Comparison of ENCODE assay signal across 21 cellular contexts in the genomic region with DNA sequence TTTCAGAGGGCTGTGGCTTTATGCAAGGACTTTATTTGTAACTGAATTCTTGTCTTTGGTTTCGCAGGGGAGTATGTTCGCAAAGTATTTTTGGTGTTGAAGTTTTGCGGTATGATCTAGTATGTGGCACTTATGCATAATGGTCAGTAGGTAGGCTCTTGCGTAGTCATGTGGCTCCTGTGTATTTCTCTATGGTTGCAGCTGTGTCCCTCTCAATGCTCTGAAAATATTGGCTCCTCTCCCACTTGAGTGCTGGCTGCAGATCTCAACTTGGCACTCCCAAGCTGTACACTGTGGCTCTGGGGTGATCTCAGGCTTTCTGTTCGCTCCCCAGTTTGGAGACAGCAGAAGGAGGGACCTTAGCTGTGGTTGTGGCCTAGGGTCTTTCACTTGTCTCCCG. TPM values are rescaled to one million over a fixed set of nuclear protein-coding genes. Genes with fewer than 3 reads are reported as not detected.
DNase-seq lines count a peak whose midpoint lies in the region; ATAC-seq and TF ChIP-seq lines count a peak whose summit lies in the region.
"Had no signal": no experiment of that assay in that cellular context is flagged by ENCODE, and none has a peak within 500 bp of the region (broad histone marks: within the 10 kb centered on the region; RNA-seq: fewer than 3 reads in every experiment).

No MANE protein-coding gene starts in this region.

- peaks cover 3% of the 10 kb centered on the region for H3K36me3 Mint-ChIP-seq in activated T-helper 2 cell treated with anti-CD3 and anti-CD28 coated beads, Interferon-gamma antibody, Interleukin-2, Interleukin-4, amounts not matched to agents 10 μg/mL and 5 μg/mL and 100 μg/mL, durations not matched to agents 14 hours and 24 hours and 36 hours (ENCODE audit: low read depth)

- no peak overlapping the region for H2BK120ac ChIP-seq in IMR-90 (ENCODE audit: low read depth, low read length)

- dilution Hi-C loops in IMR-90 (cut with HindIII; ENCODE audit: low sequenced_read_pairs, unreplicated experiment) = no loop called here

- H3K4me3 ChIP-seq in IMR-90 (ENCODE audit: insufficient read depth, low read depth, low read length) (no peak overlapping the region), heart right ventricle (no peak overlapping the region)
- H3K4me3 ChIP-seq: adrenal gland, gastrocnemius medialis, ovary had no signal

- H2AFZ ChIP-seq in IMR-90 (replicated peaks; ENCODE audit: low read length, poor library complexity) = no peak overlapping the region

- no peak overlapping the region for H2BK15ac ChIP-seq in IMR-90 (ENCODE audit: low read depth, low read length)

- no peaks in the 10 kb centered on the region for H3K27me3 Mint-ChIP-seq in activated T-helper 2 cell treated with anti-CD3 and anti-CD28 coated beads, Interferon-gamma antibody, Interleukin-2, Interleukin-4, amounts not matched to agents 10 μg/mL and 5 μg/mL and 100 μg/mL, durations not matched to agents 14 hours and 24 hours and 36 hours (ENCODE audit: low read depth)
- H3K27me3 Mint-ChIP-seq: CD8-positive, alpha-beta memory T cell; memory B cell; naive B cell had no signal

- H3K36me3 ChIP-seq in IMR-90 (ENCODE audit: control insufficient read depth, insufficient read depth, low read length) (0 out of 2 replicates have a peak, but pooled peaks cover 2% of the 10 kb centered on the region), heart right ventricle (no peaks in the 10 kb centered on the region)
- H3K36me3 ChIP-seq: adrenal gland, gastrocnemius medialis, ovary had no signal

- CTCF ChIA-PET in IMR-90 (lab: Yijun Ruan, JAX) = no interaction called here

- peaks cover 3% of the 10 kb centered on the region; the same call in 1 of the 2 replicates for H3K4me1 ChIP-seq in IMR-90 (ENCODE audit: control insufficient read depth, insufficient read depth, low read length)
- H3K4me1 ChIP-seq in heart right ventricle = peaks cover 0 to 5% (median 0%) of the 10 kb centered on the region in 9 donors
- H3K4me1 ChIP-seq: adrenal gland had no signal

- H3K4ac ChIP-seq in IMR-90 (ENCODE audit: low read depth, low read length) = no peak overlapping the region

- no peak overlapping the region for H4K5ac ChIP-seq in IMR-90 (ENCODE audit: low read depth, low read length)

- ATAC-seq in IMR-90 (ENCODE audit: low read depth) = no peak
- ATAC-seq in heart right ventricle = peak in 7 of 8 donors; percentile 38 to 92 (median 75)

- no peak overlapping the region for H3K23ac ChIP-seq in IMR-90 (ENCODE audit: low read depth, low read length)

- DNase-seq in IMR-90 (no peak), heart right ventricle (peak in 1 of 2 donors; percentile 7), pons (ENCODE audit: low spot score) (peak; percentile 46), dermis blood vessel endothelial cell (no peak), KG1 (lab: John Stamatoyannopoulos, UW) (no peak), NCI-H2081 treated with DMSO at 0.1 percent for 48 hours (lab: John Stamatoyannopoulos, UW) (no peak)
- no peak for DNase-seq in activated T-helper 2 cell treated with anti-CD3 and anti-CD28 coated beads, Interferon-gamma antibody, Interleukin-2, Interleukin-4, amounts not matched to agents 10 μg/mL and 5 μg/mL and 100 μg/mL, durations not matched to agents 14 hours and 24 hours and 36 hours (ENCODE audit: low spot score)
- DNase-seq: activated CD8-positive, alpha-beta memory T cell treated with anti-CD3 and anti-CD28 coated beads, Interleukin-2, amount 50 U/mL, for 48 hours; activated gamma-delta T cell; adrenal gland; CD8-positive, alpha-beta memory T cell; DMS153; erythroblast; gastrocnemius medialis; naive B cell; NCI-H146; NCI-H2171; NCI-H524; ovary had no signal

- in situ Hi-C loops in IMR-90 (cut with MboI; ENCODE audit: low sequenced_read_pairs) = no loop called here

- no peak overlapping the region for H2BK20ac ChIP-seq in IMR-90 (ENCODE audit: low read depth, low read length)

- no peak overlapping the region for H4K91ac ChIP-seq in IMR-90 (ENCODE audit: insufficient read depth, low read depth, low read length)

- no peaks in the 10 kb centered on the region for H4K20me1 ChIP-seq in IMR-90 (ENCODE audit: insufficient read depth, low read length)

- H3K18ac ChIP-seq in IMR-90 (ENCODE audit: low read depth, low read length) = no peak overlapping the region

- H3K4me2 ChIP-seq in IMR-90 (ENCODE audit: low read depth, low read length) = no peak overlapping the region

- H3K9me1 ChIP-seq in IMR-90 (ENCODE audit: insufficient read depth, low read length) = 0 out of 2 replicates have a peak, but pooled peaks cover 2% of the 10 kb centered on the region

- H3K27ac Mint-ChIP-seq in activated T-helper 2 cell treated with anti-CD3 and anti-CD28 coated beads, Interferon-gamma antibody, Interleukin-2, Interleukin-4, amounts not matched to agents 10 μg/mL and 5 μg/mL and 100 μg/mL, durations not matched to agents 14 hours and 24 hours and 36 hours = peak overlapping the region; percentile 19
- H3K27ac Mint-ChIP-seq: CD8-positive, alpha-beta memory T cell; memory B cell had no signal

- intact Hi-C loops in IMR-90 (cut with micrococcal nuclease) = no loop called here
- intact Hi-C loops in activated T-helper 2 cell treated with anti-CD3 and anti-CD28 coated beads, Interferon-gamma antibody, Interleukin-2, Interleukin-4, amounts not matched to agents 10 μg/mL and 5 μg/mL and 100 μg/mL, durations not matched to agents 14 hours and 24 hours and 36 hours (cut with micrococcal nuclease) = no loop called here
- intact Hi-C loops in heart right ventricle (cut with DNase I) = no loop called here

- WGBS in IMR-90 (ENCODE audit: extremely low coverage in 2 of 2, insufficient read length in 1 of 2), 2 experiments = 79% methylated on average over 3 of the region's 6 CpGs; no CpG with 5 or more reads in 1 of the 2 experiments
- 46 to 62% methylated on average over 6 of the region's 6 CpGs for WGBS in heart right ventricle, 2 donors

- no TSS peak for BruUV-seq in IMR-90 (replicated peaks; lab: Mats Ljungman, UMichigan)

- peak overlapping the region; percentile 7 for H2AK9ac ChIP-seq in IMR-90 (replicated peaks; ENCODE audit: low read depth, low read length, poor library complexity)

- H3K27ac ChIP-seq in IMR-90 (ENCODE audit: insufficient read depth, low read length) (no peak overlapping the region), heart right ventricle (no peak overlapping the region)
- H3K27ac ChIP-seq: adrenal gland, gastrocnemius medialis, ovary, RWPE1 had no signal

- TF ChIP-seq POLR2A in IMR-90 (IDR thresholded peaks at IDR 0.05; ENCODE audit: low read depth, low read length) = no peak

- H3K27me3 ChIP-seq in IMR-90 (ENCODE audit: control insufficient read depth, insufficient read depth, low read length) (no peaks in the 10 kb centered on the region; the same call in 1 of the 2 replicates), heart right ventricle (no peaks in the 10 kb centered on the region)
- H3K27me3 ChIP-seq: adrenal gland, gastrocnemius medialis, ovary had no signal

- no peak for TF ChIP-seq RAD21 in IMR-90 (IDR thresholded peaks at IDR 0.05; ENCODE audit: low read length)

- TF ChIP-seq CTCF in IMR-90 (conservative IDR thresholded peaks at IDR 0.05; ENCODE audit: low read depth, low read length) (no peak), heart right ventricle (IDR thresholded peaks at IDR 0.05) (no peak)

- H3K4me1 Mint-ChIP-seq in activated T-helper 2 cell treated with anti-CD3 and anti-CD28 coated beads, Interferon-gamma antibody, Interleukin-2, Interleukin-4, amounts not matched to agents 10 μg/mL and 5 μg/mL and 100 μg/mL, durations not matched to agents 14 hours and 24 hours and 36 hours (ENCODE audit: low read depth) = peaks cover 9% of the 10 kb centered on the region

- POLR2A ChIA-PET in IMR-90 (lab: Charles Lee; ENCODE audit: unreplicated experiment) = no interaction called here

- H3K9me3 ChIP-seq in IMR-90 (ENCODE audit: control insufficient read depth, insufficient read depth, low read length) = peaks cover 4% of the 10 kb centered on the region; the same call in 1 of the 2 replicates
- H3K9me3 ChIP-seq in heart right ventricle = peaks cover 0 to 36% (median 14%) of the 10 kb centered on the region in 11 donors
- H3K9me3 ChIP-seq: ovary had no signal

- peaks cover 25% of the 10 kb centered on the region for H3K9me3 Mint-ChIP-seq in activated T-helper 2 cell treated with anti-CD3 and anti-CD28 coated beads, Interferon-gamma antibody, Interleukin-2, Interleukin-4, amounts not matched to agents 10 μg/mL and 5 μg/mL and 100 μg/mL, durations not matched to agents 14 hours and 24 hours and 36 hours

- H3K56ac ChIP-seq in IMR-90 (ENCODE audit: extremely low read depth, insufficient read depth, low read length) = no peak overlapping the region

- no peak overlapping the region for H4K8ac ChIP-seq in IMR-90 (ENCODE audit: low read depth in 2 of 2, low read length in 2 of 2)

- H3K14ac ChIP-seq in IMR-90 (replicated peaks; ENCODE audit: low read depth, low read length) = no peak overlapping the region

- H2AK5ac ChIP-seq in IMR-90 (ENCODE audit: low read depth, low read length) = no peak overlapping the region

- no peak overlapping the region for H3K4me3 Mint-ChIP-seq in activated T-helper 2 cell treated with anti-CD3 and anti-CD28 coated beads, Interferon-gamma antibody, Interleukin-2, Interleukin-4, amounts not matched to agents 10 μg/mL and 5 μg/mL and 100 μg/mL, durations not matched to agents 14 hours and 24 hours and 36 hours (ENCODE audit: low read depth)
- H3K4me3 Mint-ChIP-seq: CD8-positive, alpha-beta memory T cell; memory B cell; naive B cell had no signal

- no peak overlapping the region for H2BK5ac ChIP-seq in IMR-90 (ENCODE audit: low read depth, low read length, poor library complexity, severe bottlenecking)

- H3K9ac ChIP-seq in IMR-90 (ENCODE audit: low read depth, low read length) = no peak overlapping the region

- H3K79me1 ChIP-seq in IMR-90 (ENCODE audit: low read depth in 1 of 2, low read length in 2 of 2) = peaks cover 0 to 4% of the 10 kb centered on the region in 2 experiments; a peak in 1 of 4 replicates

RNA-seq across cellular contexts. Expression of a gene that starts 24.8 kb away (rescaled TPM):
- 20.8 and 24.9 TPM in 2 replicates for total RNA-seq in IMR-90 (2012; rRNA removed)
- polyA plus RNA-seq in IMR-90 (2012; rRNA removed) = 9.6 and 12.2 TPM in 2 replicates
- polyA plus RNA-seq in IMR-90 (2012; cell fraction: cytosol; rRNA removed) = 4.1 and 7.0 TPM in 2 replicates
- polyA plus RNA-seq in IMR-90 (2012; cell fraction: nucleus; rRNA removed; ENCODE audit: low replicate concordance) = 4.9 and 15.3 TPM in 2 replicates
- 7.1 and 7.7 TPM in 2 replicates for total RNA-seq in activated T-helper 2 cell treated with anti-CD3 and anti-CD28 coated beads, Interferon-gamma antibody, Interleukin-2, Interleukin-4, amounts not matched to agents 10 μg/mL and 5 μg/mL and 100 μg/mL, durations not matched to agents 14 hours and 24 hours and 36 hours
- 1 to 10 TPM; 5.0 to 7.2 (median 6.0) TPM for total RNA-seq in heart right ventricle
- polyA plus RNA-seq in heart right ventricle = 1 to 10 TPM; 2.2 to 5.1 TPM
- total RNA-seq in dermis blood vessel endothelial cell = 15.0 and 18.9 TPM in 2 replicates

RNA-seq across cellular contexts. Expression of a gene that starts 27.2 kb away (rescaled TPM):
- total RNA-seq in IMR-90 (2012; rRNA removed) (1.3 and 1.7 TPM in 2 replicates), heart right ventricle (10 to 100 TPM in 1 of 10 donors, 1 to 10 TPM in 9; 3.4 to 10.0 (median 7.4) TPM), dermis blood vessel endothelial cell (0.84 and 2.6 TPM in 2 replicates)
- polyA plus RNA-seq in IMR-90 (2012; rRNA removed) (1.2 and 1.5 TPM in 2 replicates), heart right ventricle (1 to 10 TPM; 1.2 to 7.4 TPM)
- 0.24 and 0.37 TPM in 2 replicates for polyA plus RNA-seq in IMR-90 (2012; cell fraction: cytosol; rRNA removed)
- 0.79 and 6.7 TPM in 2 replicates for polyA plus RNA-seq in IMR-90 (2012; cell fraction: nucleus; rRNA removed; ENCODE audit: low replicate concordance)
- 0.55 and 0.62 TPM in 2 replicates for total RNA-seq in activated T-helper 2 cell treated with anti-CD3 and anti-CD28 coated beads, Interferon-gamma antibody, Interleukin-2, Interleukin-4, amounts not matched to agents 10 μg/mL and 5 μg/mL and 100 μg/mL, durations not matched to agents 14 hours and 24 hours and 36 hours
